Comparison of ENCODE assay signal across 10 cellular contexts in genomic region chr2:20465716-20466391, GRCh38. TPM values are rescaled to one million over a fixed set of nuclear protein-coding genes. Genes with fewer than 3 reads are reported as not detected.
DNase-seq lines count a peak whose midpoint lies in the region; ATAC-seq and TF ChIP-seq lines count a peak whose summit lies in the region.
"Had no signal": no experiment of that assay in that cellular context is flagged by ENCODE, and none has a peak within 500 bp of the region (broad histone marks: within the 10 kb centered on the region; RNA-seq: fewer than 3 reads in every experiment).

No MANE protein-coding gene starts in this region.

- POLR2A ChIA-PET in RWPE1 (lab: Yijun Ruan, JAX; ENCODE audit: low non-redundant PET) = no interaction called here
- POLR2A ChIA-PET in CD8-positive, alpha-beta memory T cell (lab: Charles Lee) = no interaction called here

- intact Hi-C loops in transverse colon (cut with DNase I; ENCODE audit: low total_unique reads) = loop anchor here (2.0 kb wide), 1 partner anchor 47 kb away; no protein-coding TSS in a partner anchor

- TF ChIP-seq EP300 in transverse colon (IDR thresholded peaks at IDR 0.05; ENCODE audit: low read depth) = no peak

- peaks cover 0 to 2% of the 10 kb centered on the region in 2 donors for H3K27me3 Mint-ChIP-seq in CD8-positive, alpha-beta memory T cell

- no peak overlapping the region for H3K4me3 ChIP-seq in transverse colon
- no peak overlapping the region for H3K4me3 ChIP-seq in CD8-positive, alpha-beta memory T cell (ENCODE audit: low read length)

- H3K4me1 Mint-ChIP-seq in CD8-positive, alpha-beta memory T cell = no peaks in the 10 kb centered on the region

- in situ Hi-C loops in transverse colon (cut with MboI; ENCODE audit: low pct_ligation_motif_present in 1 of 4, low pct_unique_long_range_greater_than_20kb in 1 of 4, low sequenced_read_pairs in 3 of 4) = no loop called here

- H3K27me3 ChIP-seq in transverse colon = no peaks in the 10 kb centered on the region
- no peaks in the 10 kb centered on the region for H3K27me3 ChIP-seq in CD8-positive, alpha-beta memory T cell (ENCODE audit: insufficient read depth, low read length, poor library complexity, severe bottlenecking)

- no peaks in the 10 kb centered on the region for H3K9me3 Mint-ChIP-seq in CD8-positive, alpha-beta memory T cell
- H3K9me3 Mint-ChIP-seq: activated CD8-positive, alpha-beta T cell treated with anti-CD3 and anti-CD28 coated beads for 36 hours had no signal

- no peak for ATAC-seq in HG03565 (IDR thresholded peaks at IDR 0.05; ENCODE audit: unreplicated experiment)
- ATAC-seq: activated CD8-positive, alpha-beta T cell treated with anti-CD3 and anti-CD28 coated beads for 36 hours had no signal

- H3K27ac ChIP-seq in RWPE1 (peak overlapping the region; percentile 65), transverse colon (peak overlapping the region in 3 of 4 donors; percentile 14 to 51 (median 28))
- no peak overlapping the region for H3K27ac ChIP-seq in CD8-positive, alpha-beta memory T cell (ENCODE audit: low read depth, low read length)

- H3K36me3 Mint-ChIP-seq in CD8-positive, alpha-beta memory T cell = no peaks in the 10 kb centered on the region

- H3K27ac Mint-ChIP-seq in CD8-positive, alpha-beta memory T cell = no peak overlapping the region
- H3K27ac Mint-ChIP-seq: activated CD8-positive, alpha-beta T cell treated with anti-CD3 and anti-CD28 coated beads for 36 hours had no signal

- 42 to 54% methylated on average over 3 to 4 of the region's 4 CpGs for WGBS in transverse colon (ENCODE audit: low coverage in 1 of 2), 2 donors

- no peak overlapping the region for H3K4me3 Mint-ChIP-seq in CD8-positive, alpha-beta memory T cell
- H3K4me3 Mint-ChIP-seq: activated CD8-positive, alpha-beta T cell treated with anti-CD3 and anti-CD28 coated beads for 36 hours had no signal

- H3K4me1 ChIP-seq in transverse colon = peaks cover 0 to 7% (median 3%) of the 10 kb centered on the region in 4 donors
- H3K4me1 ChIP-seq in CD8-positive, alpha-beta memory T cell (ENCODE audit: insufficient read depth, low read length) = no peaks in the 10 kb centered on the region

- TF ChIP-seq CTCF in RWPE1 (conservative IDR thresholded peaks at IDR 0.05; ENCODE audit: low read depth) (no peak), transverse colon (IDR thresholded peaks at IDR 0.05) (no peak)

- no peaks in the 10 kb centered on the region for H3K36me3 ChIP-seq in transverse colon
- H3K36me3 ChIP-seq in CD8-positive, alpha-beta memory T cell (ENCODE audit: insufficient read depth, low read length) = no peaks in the 10 kb centered on the region

- H3K9me3 ChIP-seq in transverse colon = no peaks in the 10 kb centered on the region
- no peaks in the 10 kb centered on the region for H3K9me3 ChIP-seq in CD8-positive, alpha-beta memory T cell (ENCODE audit: low read length)

- CTCF ChIA-PET in RWPE1 (lab: Yijun Ruan, JAX) = interaction anchor here (0.6 kb wide), 1 partner anchor 357 kb away, joined by 4 read pairs; the partner anchor contains the start of gene LDAH
- CTCF ChIA-PET in CD8-positive, alpha-beta memory T cell (lab: Charles Lee) = no interaction called here

- no peak for TF ChIP-seq POLR2A in transverse colon (IDR thresholded peaks at IDR 0.05)

- DNase-seq in SIG-M5 treated with dmso at 0.1 percent for 504 hours (lab: John Stamatoyannopoulos, UW; ENCODE audit: unreplicated experiment) (peak; percentile 57), SIG-M5 (lab: John Stamatoyannopoulos, UW) (no peak), RWPE1 (ENCODE audit: low spot score) (no peak), left kidney (ENCODE audit: low read depth, low spot score) (peak; percentile 77), transverse colon (no peak), NCI-H1694 treated with DMSO at 0.1 percent for 48 hours (lab: John Stamatoyannopoulos, UW) (no peak)
- DNase-seq in CD8-positive, alpha-beta memory T cell = no peak
- DNase-seq: activated CD8-positive, alpha-beta T cell treated with anti-CD3 and anti-CD28 coated beads for 36 hours; NCI-H524 treated with DMSO at 0.1 percent for 48 hours had no signal

RNA-seq across cellular contexts. Expression of gene RHOB, which starts 19.0 kb away (rescaled TPM):
- 100 to 1,000 TPM; 360 to 732 (median 532) TPM for total RNA-seq in transverse colon
- 10 to 100 TPM; 27.4 TPM for total RNA-seq in CD8-positive, alpha-beta memory T cell
- polyA plus RNA-seq in CD8-positive, alpha-beta memory T cell = 3.4 TPM

Comparison
In these comparisons a context has a peak if more than half of its experiments do, and no peak if none do; other contexts are left out.
1. DNase-seq: peak in SIG-M5 treated with dmso at 0.1 percent for 504 hours (single experiment) and left kidney (single experiment); none in SIG-M5 (single experiment), RWPE1 (single experiment), transverse colon (single experiment), NCI-H1694 treated with DMSO at 0.1 percent for 48 hours (single experiment) and CD8-positive, alpha-beta memory T cell (0 of 5).
2. RNA of gene RHOB, which starts 19.0 kb away (total RNA-seq): 360 to 732 TPM in transverse colon; 27.4 TPM in CD8-positive, alpha-beta memory T cell; every median in the first group is over 10 times any median in the second.